ENCODE assay signal across 1 cellular context in the genomic region with DNA sequence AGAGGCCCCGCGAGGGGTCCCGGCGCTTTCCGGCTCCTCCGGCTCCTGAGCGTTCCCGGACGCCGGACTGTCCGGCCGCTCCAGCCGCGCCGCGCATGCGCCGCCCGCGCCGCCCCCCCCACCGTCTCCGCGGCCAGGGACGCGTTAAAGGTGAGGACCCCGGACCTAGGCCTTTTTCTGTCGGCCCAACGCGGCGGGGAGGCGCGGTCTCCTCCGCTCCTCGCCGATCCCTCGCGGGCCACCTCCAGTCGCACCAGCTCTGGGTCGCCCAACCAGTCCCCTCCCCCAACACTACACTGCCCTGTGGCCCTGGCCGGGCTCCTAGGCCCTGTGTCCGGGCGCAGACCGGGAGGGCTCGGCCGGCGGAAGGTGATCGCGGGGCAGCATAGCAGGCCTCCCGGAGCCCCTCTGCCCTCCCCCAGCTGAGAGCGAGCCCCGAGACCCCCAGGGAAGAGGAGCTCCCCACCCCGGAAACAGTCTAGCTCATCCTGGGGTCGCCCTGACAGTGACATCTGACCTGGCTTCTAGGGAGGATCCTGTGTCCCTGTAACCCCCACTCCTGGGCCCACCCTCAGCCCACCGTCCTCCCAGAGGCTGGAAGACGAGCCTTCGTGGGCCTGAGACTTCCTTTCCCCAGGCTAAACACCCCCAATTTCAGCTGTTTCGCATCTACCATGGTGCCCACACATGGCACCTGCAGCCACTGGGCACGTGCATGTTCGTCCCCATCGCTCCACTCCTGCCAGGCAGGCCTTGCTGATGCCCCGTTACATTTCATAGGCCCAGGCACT.
A peak's percentile ranks its signal among the peaks of the same experiment; 100 is the strongest.
TF ChIP-seq lines count a peak whose summit lies in the region.

No MANE protein-coding gene starts in this region.

TF ChIP-seq in K562, 482 proteins besides CTCF, POLR2A, EP300 and RAD21 (continued from another document and continues in another):
- no peak for TF ChIP-seq FOXP4 (CRISPR knock-in tag; IDR thresholded peaks at IDR 0.05; ENCODE audit: borderline replicate concordance)
- no peak for TF ChIP-seq TAF15 (IDR thresholded peaks at IDR 0.05; ENCODE audit: low read depth, low read length)
- TF ChIP-seq ZNF133 (CRISPR knock-in tag; IDR thresholded peaks at IDR 0.05) = no peak
- no peak for TF ChIP-seq ZNF407 (IDR thresholded peaks at IDR 0.05; ENCODE audit: low read depth)
- TF ChIP-seq RCOR1 (IDR thresholded peaks at IDR 0.05; ENCODE audit: borderline replicate concordance in 1 of 2, low read depth in 2 of 2, low read length in 2 of 2) = no peak
- TF ChIP-seq PBX2 (CRISPR knock-in tag; IDR thresholded peaks at IDR 0.05; ENCODE audit: low read depth) = no peak
- no peak for TF ChIP-seq PBX2 (tag; conservative IDR thresholded peaks at IDR 0.05; ENCODE audit: low read depth)
- TF ChIP-seq C11orf30 (IDR thresholded peaks at IDR 0.05; ENCODE audit: low read depth) = no peak
- TF ChIP-seq, protein P1, sequence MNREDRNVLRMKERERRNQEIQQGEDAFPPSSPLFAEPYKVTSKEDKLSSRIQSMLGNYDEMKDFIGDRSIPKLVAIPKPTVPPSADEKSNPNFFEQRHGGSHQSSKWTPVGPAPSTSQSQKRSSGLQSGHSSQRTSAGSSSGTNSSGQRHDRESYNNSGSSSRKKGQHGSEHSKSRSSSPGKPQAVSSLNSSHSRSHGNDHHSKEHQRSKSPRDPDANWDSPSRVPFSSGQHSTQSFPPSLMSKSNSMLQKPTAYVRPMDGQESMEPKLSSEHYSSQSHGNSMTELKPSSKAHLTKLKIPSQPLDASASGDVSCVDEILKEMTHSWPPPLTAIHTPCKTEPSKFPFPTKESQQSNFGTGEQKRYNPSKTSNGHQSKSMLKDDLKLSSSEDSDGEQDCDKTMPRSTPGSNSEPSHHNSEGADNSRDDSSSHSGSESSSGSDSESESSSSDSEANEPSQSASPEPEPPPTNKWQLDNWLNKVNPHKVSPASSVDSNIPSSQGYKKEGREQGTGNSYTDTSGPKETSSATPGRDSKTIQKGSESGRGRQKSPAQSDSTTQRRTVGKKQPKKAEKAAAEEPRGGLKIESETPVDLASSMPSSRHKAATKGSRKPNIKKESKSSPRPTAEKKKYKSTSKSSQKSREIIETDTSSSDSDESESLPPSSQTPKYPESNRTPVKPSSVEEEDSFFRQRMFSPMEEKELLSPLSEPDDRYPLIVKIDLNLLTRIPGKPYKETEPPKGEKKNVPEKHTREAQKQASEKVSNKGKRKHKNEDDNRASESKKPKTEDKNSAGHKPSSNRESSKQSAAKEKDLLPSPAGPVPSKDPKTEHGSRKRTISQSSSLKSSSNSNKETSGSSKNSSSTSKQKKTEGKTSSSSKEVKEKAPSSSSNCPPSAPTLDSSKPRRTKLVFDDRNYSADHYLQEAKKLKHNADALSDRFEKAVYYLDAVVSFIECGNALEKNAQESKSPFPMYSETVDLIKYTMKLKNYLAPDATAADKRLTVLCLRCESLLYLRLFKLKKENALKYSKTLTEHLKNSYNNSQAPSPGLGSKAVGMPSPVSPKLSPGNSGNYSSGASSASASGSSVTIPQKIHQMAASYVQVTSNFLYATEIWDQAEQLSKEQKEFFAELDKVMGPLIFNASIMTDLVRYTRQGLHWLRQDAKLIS (CRISPR knock-in tag; IDR thresholded peaks at IDR 0.05) = no peak
- TF ChIP-seq WHSC1 (IDR thresholded peaks at IDR 0.05; ENCODE audit: low read length) = no peak
- no peak for TF ChIP-seq ZNF778 (CRISPR knock-in tag; IDR thresholded peaks at IDR 0.05)
- TF ChIP-seq ZNF253 (CRISPR knock-in tag; conservative IDR thresholded peaks at IDR 0.05) = no peak
- TF ChIP-seq MECOM (CRISPR knock-in tag; IDR thresholded peaks at IDR 0.05) = no peak
- no peak for TF ChIP-seq HDAC2 (IDR thresholded peaks at IDR 0.05)
- 0 out of 4 replicates have a peak, but pooled peaks of 1 of the 2 experiments have one; percentile 9 for TF ChIP-seq SIN3A (IDR thresholded peaks at IDR 0.05; ENCODE audit: borderline replicate concordance in 2 of 2, control insufficient read depth in 1 of 2, low read depth in 2 of 2, low read length in 2 of 2)
- TF ChIP-seq MYNN (IDR thresholded peaks at IDR 0.05) = no peak
- TF ChIP-seq MYNN (CRISPR knock-in tag; IDR thresholded peaks at IDR 0.05) = no peak
- TF ChIP-seq U2AF2 (optimal IDR thresholded peaks at IDR 0.05; ENCODE audit: low read depth, low read length) = no peak
- TF ChIP-seq DPF2 (IDR thresholded peaks at IDR 0.05) = no peak
- no peak for TF ChIP-seq BRD9 (IDR thresholded peaks at IDR 0.05; ENCODE audit: low read depth, partially characterized antibody)
- no peak for TF ChIP-seq CREBBP (IDR thresholded peaks at IDR 0.05; ENCODE audit: low read depth, low read length)
- peak; percentile 50 for TF ChIP-seq TBP (optimal IDR thresholded peaks at IDR 0.05; ENCODE audit: low read depth, low read length)
